In the genomic region with DNA sequence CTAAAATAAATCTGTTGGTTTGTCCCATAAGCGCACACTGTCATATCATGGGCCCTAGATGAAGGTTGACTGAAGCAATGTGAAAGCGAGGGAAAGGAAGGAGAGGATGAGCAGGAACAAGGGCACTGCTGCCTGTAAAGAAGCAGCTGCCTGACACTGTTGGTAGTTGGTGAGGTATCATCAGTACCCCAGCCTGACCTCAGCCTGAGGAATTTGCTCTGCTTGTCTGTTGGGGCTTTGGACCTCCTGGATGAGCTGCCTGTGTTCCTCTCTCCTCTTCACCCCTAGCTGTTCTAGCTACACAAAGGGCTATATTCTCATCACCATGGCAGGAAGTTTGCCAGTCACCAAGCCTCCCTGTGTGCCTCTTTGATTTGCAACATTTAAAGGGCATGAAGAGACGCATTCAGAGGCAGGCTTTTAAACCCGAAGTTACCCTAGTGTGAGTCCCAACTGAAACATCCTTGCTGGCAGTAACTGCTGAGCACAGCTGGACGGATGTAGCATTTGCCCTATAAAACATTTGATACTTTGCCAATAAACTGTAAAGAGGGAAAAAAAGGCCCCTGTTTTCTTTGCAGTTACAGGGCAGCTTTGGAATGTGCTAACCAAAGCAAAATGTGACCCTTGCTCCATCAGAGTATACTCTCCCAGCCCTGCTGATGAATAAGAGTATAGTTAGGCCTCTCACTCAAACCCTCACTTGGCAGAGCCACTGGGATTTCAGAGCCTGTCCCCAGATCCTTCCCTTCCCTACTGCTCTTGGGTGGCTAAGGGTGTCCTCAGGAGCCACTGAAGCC, we compare ENCODE assay signal across 9 cellular contexts. TPM values are rescaled to one million over a fixed set of nuclear protein-coding genes. Genes with fewer than 3 reads are reported as not detected.
A peak's percentile ranks its signal among the peaks of the same experiment; 100 is the strongest.
DNase-seq lines count a peak whose midpoint lies in the region; ATAC-seq, FAIRE-seq and TF ChIP-seq lines count a peak whose summit lies in the region.
"Had no signal": no experiment of that assay in that cellular context is flagged by ENCODE, and none has a peak within 500 bp of the region (broad histone marks: within the 10 kb centered on the region; RNA-seq: fewer than 3 reads in every experiment).

No MANE protein-coding gene starts in this region.

- ATAC-seq in T-helper 17 cell, result no peak
- ATAC-seq: A549 had no signal

- peaks cover 5% of the 10 kb centered on the region for H3K4me1 Mint-ChIP-seq in T-helper 17 cell

- no peak overlapping the region for H3K27ac ChIP-seq in endothelial cell of umbilical vein (ENCODE audit: insufficient read depth, low read depth, low read length)
- peak overlapping the region; percentile 57 for H3K27ac ChIP-seq in muscle layer of colon (ENCODE audit: low read depth, low read length)
- peak overlapping the region; percentile 21 for H3K27ac ChIP-seq in vagina
- no peak overlapping the region for H3K27ac ChIP-seq in OCI-LY7 (ENCODE audit: low read depth, low read length, poor library complexity, severe bottlenecking)
- H3K27ac ChIP-seq: A549 had no signal

- CTCF ChIA-PET in endothelial cell of umbilical vein (lab: Charles Lee) (interaction anchor here (0.7 to 1.3 kb wide), 3 partner anchors 22 to 74 kb away, joined by 3 to 5 read pairs (median 3); partner anchors contain the start of gene SPATA6), OCI-LY7 (lab: Charles Lee; ENCODE audit: unreplicated experiment) (no interaction called here)

- no peak overlapping the region for H3K27ac Mint-ChIP-seq in T-helper 17 cell

- TF ChIP-seq POLR2A in endothelial cell of umbilical vein (IDR thresholded peaks at IDR 0.05; ENCODE audit: low read depth, low read length) (no peak), vagina (IDR thresholded peaks at IDR 0.05) (no peak)

- POLR2A ChIA-PET in endothelial cell of umbilical vein (lab: Charles Lee) (no interaction called here), OCI-LY7 (lab: Charles Lee) (no interaction called here)

- H3K27me3 ChIP-seq in endothelial cell of umbilical vein (ENCODE audit: control insufficient read depth in 2 of 2, insufficient read depth in 2 of 2, low read length in 2 of 2) (peaks cover 0 to 1% of the 10 kb centered on the region in 2 experiments), muscle layer of colon (ENCODE audit: control insufficient read depth in 1 of 2, insufficient read depth in 2 of 2, low read length in 2 of 2) (no peaks in the 10 kb centered on the region), vagina (no peaks in the 10 kb centered on the region)

- H3K9me1 ChIP-seq in endothelial cell of umbilical vein (replicated peaks; ENCODE audit: control insufficient read depth, extremely low read depth, insufficient read depth, low read length), result no peaks in the 10 kb centered on the region

- peaks cover 7% of the 10 kb centered on the region for H3K4me1 ChIP-seq in endothelial cell of umbilical vein (ENCODE audit: control insufficient read depth, extremely low read depth, insufficient read depth, low read length)
- H3K4me1 ChIP-seq in muscle layer of colon (ENCODE audit: insufficient read depth, low read length), result peaks cover 26% of the 10 kb centered on the region
- H3K4me1 ChIP-seq in vagina, result peaks cover 32% of the 10 kb centered on the region
- no peaks in the 10 kb centered on the region for H3K4me1 ChIP-seq in OCI-LY7 (ENCODE audit: insufficient read depth, low read length, poor library complexity, severe bottlenecking)
- H3K4me1 ChIP-seq: A549 had no signal

- H2AFZ ChIP-seq in endothelial cell of umbilical vein (ENCODE audit: low read depth, low read length) (no peak overlapping the region), OCI-LY7 (ENCODE audit: low read length) (no peak overlapping the region)

- no peaks in the 10 kb centered on the region for H4K20me1 ChIP-seq in endothelial cell of umbilical vein (replicated peaks; ENCODE audit: control insufficient read depth, extremely low read depth, insufficient read depth, low read length)
- no peaks in the 10 kb centered on the region for H4K20me1 ChIP-seq in OCI-LY7 (ENCODE audit: insufficient read depth, low read length)

- H3K4me3 ChIP-seq in endothelial cell of umbilical vein (replicated peaks in 1 of 3; ENCODE audit: insufficient read depth in 1 of 3, low read depth in 1 of 3, low read length in 3 of 3) (no peak overlapping the region), muscle layer of colon (ENCODE audit: low read depth in 1 of 2, low read length in 2 of 2) (no peak overlapping the region), vagina (no peak overlapping the region), OCI-LY7 (ENCODE audit: low read depth, low read length, poor library complexity, severe bottlenecking) (no peak overlapping the region)
- H3K4me3 ChIP-seq: A549 had no signal

- peaks cover 36% of the 10 kb centered on the region for H3K27me3 Mint-ChIP-seq in T-helper 17 cell

- DNase-seq in NCI-H2196 (lab: John Stamatoyannopoulos, UW; ENCODE audit: unreplicated experiment) (peak; percentile 37), NCI-H2196 treated with DMSO at 0.1 percent for 48 hours (lab: John Stamatoyannopoulos, UW; ENCODE audit: unreplicated experiment) (no peak), endothelial cell of umbilical vein (ENCODE audit: low read depth, low spot score) (peak; percentile 85), vagina (ENCODE audit: extremely low spot score in 2 of 2) (no peak), OCI-LY7 (ENCODE audit: low spot score) (no peak), T-helper 17 cell (no peak)
- DNase-seq in activated CD4-positive, alpha-beta T cell treated with anti-CD3 and anti-CD28 coated beads for 4 hours, result no peak

- H3K9ac ChIP-seq in endothelial cell of umbilical vein (replicated peaks; ENCODE audit: extremely low read depth, insufficient read depth, low read length) (no peak overlapping the region), muscle layer of colon (ENCODE audit: low read length) (no peak overlapping the region)

- H3K4me3 Mint-ChIP-seq in T-helper 17 cell, result no peak overlapping the region

- H3K9me3 ChIP-seq in endothelial cell of umbilical vein (replicated peaks; ENCODE audit: control insufficient read depth, insufficient read depth, low read length), result no peaks in the 10 kb centered on the region
- H3K9me3 ChIP-seq in muscle layer of colon (ENCODE audit: low read length), result no peaks in the 10 kb centered on the region
- no peaks in the 10 kb centered on the region for H3K9me3 ChIP-seq in vagina
- H3K9me3 ChIP-seq in OCI-LY7 (ENCODE audit: low read length), result no peaks in the 10 kb centered on the region
- no peaks in the 10 kb centered on the region for H3K9me3 ChIP-seq in T-helper 17 cell (ENCODE audit: control insufficient read depth, low read length, poor library complexity, severe bottlenecking)
- H3K9me3 ChIP-seq: A549 had no signal

- H3K36me3 ChIP-seq in endothelial cell of umbilical vein (ENCODE audit: control insufficient read depth in 2 of 2, extremely low read depth in 1 of 2, insufficient read depth in 2 of 2, low read length in 2 of 2) (no peaks in the 10 kb centered on the region), muscle layer of colon (ENCODE audit: insufficient read depth, low read length) (no peaks in the 10 kb centered on the region), vagina (no peaks in the 10 kb centered on the region), OCI-LY7 (ENCODE audit: insufficient read depth, low read length) (no peaks in the 10 kb centered on the region)

- BruUV-seq in endothelial cell of umbilical vein (replicated peaks; lab: Mats Ljungman, UMichigan) (no TSS peak), OCI-LY7 (replicated peaks; lab: Mats Ljungman, UMichigan) (no TSS peak)

- no peaks in the 10 kb centered on the region for H3K9me2 ChIP-seq in OCI-LY7 (ENCODE audit: insufficient read depth, low read length)

- dilution Hi-C loops in endothelial cell of umbilical vein (cut with MboI; ENCODE audit: extremely low pct_ligation_motif_present, low sequenced_read_pairs), result no loop called here

- H3K36me3 Mint-ChIP-seq in T-helper 17 cell (ENCODE audit: low read depth), result peaks cover 4% of the 10 kb centered on the region

- H3K4me2 ChIP-seq in endothelial cell of umbilical vein (ENCODE audit: insufficient read depth, low read length), result no peak overlapping the region
- H3K4me2 ChIP-seq in OCI-LY7 (ENCODE audit: low read length), result no peak overlapping the region
- H3K4me2 ChIP-seq: A549 had no signal

- TF ChIP-seq CTCF in endothelial cell of umbilical vein (IDR thresholded peaks at IDR 0.05; ENCODE audit: extremely low read depth in 1 of 2, insufficient read depth in 1 of 2, low read depth in 1 of 2, low read length in 2 of 2), result no peak
- no peak for TF ChIP-seq CTCF in vagina (IDR thresholded peaks at IDR 0.05)
- no peak for TF ChIP-seq CTCF in OCI-LY7 (conservative IDR thresholded peaks at IDR 0.05; ENCODE audit: low read length)

- H3K79me2 ChIP-seq in endothelial cell of umbilical vein (ENCODE audit: control insufficient read depth, insufficient read depth, low read length), result no peaks in the 10 kb centered on the region
- no peaks in the 10 kb centered on the region for H3K79me2 ChIP-seq in OCI-LY7 (ENCODE audit: insufficient read depth, low read depth, low read length)

- intact Hi-C loops in endothelial cell of umbilical vein (cut with micrococcal nuclease), result loop anchor here (1.0 kb wide), 1 partner anchor 22 kb away; the partner anchor contains the start of gene SPATA6
- intact Hi-C loops in vagina (cut with DNase I), result no loop called here
- intact Hi-C loops in OCI-LY7 (cut with micrococcal nuclease; ENCODE audit: unreplicated experiment), result no loop called here

- peak; percentile 91 for FAIRE-seq in endothelial cell of umbilical vein (lab: Jason Lieb, UNC)
- FAIRE-seq: A549 had no signal

TF ChIP-seq in endothelial cell of umbilical vein, 7 proteins besides CTCF, POLR2A, EP300 and RAD21 (continues in another document):
- TF ChIP-seq MAX (IDR thresholded peaks at IDR 0.05; ENCODE audit: insufficient read depth, insufficient read length) (no peak), EZH2 (IDR thresholded peaks at IDR 0.05; ENCODE audit: borderline replicate concordance, low read depth, low read length, severe bottlenecking) (no peak), JUN (IDR thresholded peaks at IDR 0.05; ENCODE audit: borderline replicate concordance, insufficient read depth, insufficient read length, low read depth) (no peak)

RNA-seq across cellular contexts. Expression of gene SPATA6, which starts 22.2 kb away (rescaled TPM):
- total RNA-seq in endothelial cell of umbilical vein (4.9 and 10.5 TPM in 2 replicates), vagina (30.4 TPM), OCI-LY7 (2022) (1.7 and 2.5 TPM in 2 replicates), T-helper 17 cell (1 to 10 TPM; 3.0 to 5.6 TPM)
- 0.41 and 0.79 TPM in 2 replicates for polyA plus RNA-seq in endothelial cell of umbilical vein
- 1.1 and 1.4 TPM in 2 replicates for polyA plus RNA-seq in endothelial cell of umbilical vein (2011; cell fraction: cytosol; rRNA removed)
- 2.6 and 2.8 TPM in 2 replicates for polyA plus RNA-seq in endothelial cell of umbilical vein (2011; cell fraction: nucleus; rRNA removed)
- polyA plus RNA-seq in endothelial cell of umbilical vein (2012), result 1.3 and 1.6 TPM in 2 replicates
- 2.1 and 7.2 TPM in 2 replicates for polyA minus RNA-seq in endothelial cell of umbilical vein
- not detected for polyA minus RNA-seq in endothelial cell of umbilical vein (2011; cell fraction: cytosol; rRNA and poly(A)+ RNA removed)
- 7.2 and 8.6 TPM in 2 replicates for polyA minus RNA-seq in endothelial cell of umbilical vein (2011; cell fraction: nucleus; rRNA and poly(A)+ RNA removed)
- 0.54 TPM in 1 of 2 replicates, not detected in the other for total RNA-seq in OCI-LY7 (2014; rRNA removed; shearing (Covaris generic))

Comparison
In these comparisons a context has a peak if more than half of its experiments do, and no peak if none do; other contexts are left out.
1. DNase-seq: peak in NCI-H2196 (single experiment) and endothelial cell of umbilical vein (single experiment); none in NCI-H2196 treated with DMSO at 0.1 percent for 48 hours (single experiment), vagina (0 of 2), OCI-LY7 (single experiment), T-helper 17 cell (0 of 3) and activated CD4-positive, alpha-beta T cell treated with anti-CD3 and anti-CD28 coated beads for 4 hours (0 of 2).
2. H3K27ac ChIP-seq: peak in muscle layer of colon (single experiment) and vagina (single experiment); none in endothelial cell of umbilical vein (single experiment) and OCI-LY7 (single experiment).